8 cellular contexts compared by ENCODE assay signal in genomic region chr12:47813491-47814196, GRCh38. TPM values are rescaled to one million over a fixed set of nuclear protein-coding genes. Genes with fewer than 3 reads are reported as not detected.
DNase-seq lines count a peak whose midpoint lies in the region; ATAC-seq and TF ChIP-seq lines count a peak whose summit lies in the region.

No MANE protein-coding gene starts in this region.

- no peaks in the 10 kb centered on the region for H3K27me3 Mint-ChIP-seq in osteocyte (ENCODE audit: unreplicated experiment)

- peak overlapping the region; percentile 87 for H3K27ac ChIP-seq in SK-N-MC

- peak overlapping the region; percentile 97 for H3K27ac Mint-ChIP-seq in osteocyte (ENCODE audit: unreplicated experiment)

- no peak for TF ChIP-seq CTCF in AG10803 (conservative IDR thresholded peaks at IDR 0.05; ENCODE audit: low read length)
- no peak for TF ChIP-seq CTCF in epithelial cell of proximal tubule (conservative IDR thresholded peaks at IDR 0.05; ENCODE audit: low read depth, low read length)
- no peak for TF ChIP-seq CTCF in osteocyte (IDR thresholded peaks at IDR 0.05)

- no peaks in the 10 kb centered on the region for H3K9me3 Mint-ChIP-seq in osteocyte (ENCODE audit: unreplicated experiment)

- no peaks in the 10 kb centered on the region for H3K36me3 ChIP-seq in SK-N-MC (ENCODE audit: insufficient read depth, low read length)

- peak overlapping the region; percentile 28 for H3K9ac ChIP-seq in SK-N-MC (ENCODE audit: insufficient read length)

- no peaks in the 10 kb centered on the region for H3K9me3 ChIP-seq in SK-N-MC (ENCODE audit: low read depth, low read length)

- peak overlapping the region; percentile 61 for H3K4me3 Mint-ChIP-seq in osteocyte (ENCODE audit: unreplicated experiment)

- peak; percentile 32 for ATAC-seq in GM18867 (IDR thresholded peaks at IDR 0.05; ENCODE audit: unreplicated experiment)
- peak; percentile 40 for ATAC-seq in HG03064 (IDR thresholded peaks at IDR 0.05; ENCODE audit: low read depth, unreplicated experiment)

- H3K4me3 ChIP-seq in AG10803 (ENCODE audit: low read length) (peak overlapping the region; percentile 54), SK-N-MC (peak overlapping the region; percentile 74), epithelial cell of proximal tubule (ENCODE audit: low read depth, low read length) (peak overlapping the region; percentile 32)

- DNase-seq in AG10803 (ENCODE audit: low read depth) (no peak), SK-N-MC (ENCODE audit: low read depth, low spot score) (no peak), epithelial cell of proximal tubule (ENCODE audit: low read depth) (no peak), osteocyte (ENCODE audit: extremely low spot score, unreplicated experiment) (no peak), HUDEP-2 (lab: John Stamatoyannopoulos, UW; ENCODE audit: unreplicated experiment in 76 of 76) (no peak)
- no peak for DNase-seq in stimulated activated CD4-positive, alpha-beta T cell treated with anti-CD3 and anti-CD28 coated beads, Interleukin-2, amount 100 ng/mL, for 24 hours

- H3K36me3 Mint-ChIP-seq in osteocyte (ENCODE audit: unreplicated experiment): peaks cover 2% of the 10 kb centered on the region

- H3K4me1 Mint-ChIP-seq in osteocyte (ENCODE audit: unreplicated experiment): peaks cover 94% of the 10 kb centered on the region

RNA-seq across cellular contexts. Expression of gene HDAC7, which starts 6.1 kb away (rescaled TPM):
- total RNA-seq in epithelial cell of proximal tubule (70.2 and 84.4 TPM in 2 replicates), osteocyte (114 and 120 TPM in 2 replicates)

RNA-seq across cellular contexts. Expression of gene SLC48A1, which starts 40.6 kb away (rescaled TPM):
- total RNA-seq in epithelial cell of proximal tubule: 10.4 and 51.8 TPM in 2 replicates
- total RNA-seq in osteocyte: 21.2 and 21.6 TPM in 2 replicates

RNA-seq across cellular contexts. Expression of gene RAPGEF3, which starts 55.0 kb away (rescaled TPM):
- total RNA-seq in epithelial cell of proximal tubule: 8.5 and 102 TPM in 2 replicates
- 1.2 and 1.9 TPM in 2 replicates for total RNA-seq in osteocyte
